ENCODE assay signal across 4 cellular contexts in genomic region chr17:37896961-37897360, GRCh38. TPM values are rescaled to one million over a fixed set of nuclear protein-coding genes. Genes with fewer than 3 reads are reported as not detected.
"Had no signal": no experiment of that assay in that cellular context is flagged by ENCODE, and none has a peak within 500 bp of the region (broad histone marks: within the 10 kb centered on the region; RNA-seq: fewer than 3 reads in every experiment).

No MANE protein-coding gene starts in this region.

RNA-seq across cellular contexts. Expression of gene TBC1D3K, which starts 27.3 kb away (rescaled TPM):
- total RNA-seq: LHCN-M2, M059J, MCF 10A, NCI-H460 had no signal
